2 cellular contexts compared by ENCODE assay signal in genomic region chr7:2120251-2120660, GRCh38.
TF ChIP-seq lines count a peak whose summit lies in the region.

No MANE protein-coding gene starts in this region.

TF ChIP-seq in SK-N-SH, 30 proteins besides CTCF, POLR2A, EP300 and RAD21:
- TF ChIP-seq CHD2 (IDR thresholded peaks at IDR 0.05; ENCODE audit: low read length, partially characterized antibody) (no peak), RFX5 (IDR thresholded peaks at IDR 0.05; ENCODE audit: low read length) (no peak), SIN3A (IDR thresholded peaks at IDR 0.05; ENCODE audit: borderline replicate concordance, low read depth, low read length) (no peak), YY1 (IDR thresholded peaks at IDR 0.05; ENCODE audit: low read depth) (no peak), MEF2A (IDR thresholded peaks at IDR 0.05; ENCODE audit: borderline replicate concordance, low read depth) (no peak), JUND (IDR thresholded peaks at IDR 0.05) (no peak), FOSL2 (IDR thresholded peaks at IDR 0.05; ENCODE audit: borderline replicate concordance, low read depth) (no peak), USF1 (IDR thresholded peaks at IDR 0.05; ENCODE audit: borderline replicate concordance, low read depth) (no peak), GABPA (IDR thresholded peaks at IDR 0.05; ENCODE audit: low read depth) (no peak), POLR2AphosphoS5 (IDR thresholded peaks at IDR 0.05; ENCODE audit: low read depth, low read length) (no peak), GATA2 (CRISPR knock-in tag; IDR thresholded peaks at IDR 0.05) (no peak), PBX3 (IDR thresholded peaks at IDR 0.05) (no peak), MXI1 (IDR thresholded peaks at IDR 0.05; ENCODE audit: low read depth, low read length) (no peak), SMC3 (IDR thresholded peaks at IDR 0.05; ENCODE audit: low read depth, low read length) (no peak), IRF3 (IDR thresholded peaks at IDR 0.05; ENCODE audit: low read depth, low read length) (no peak), ELF1 (IDR thresholded peaks at IDR 0.05) (no peak), NRF1 (IDR thresholded peaks at IDR 0.05; ENCODE audit: low read depth, low read length) (no peak)

TF ChIP-seq in GM12891, 5 proteins besides CTCF, POLR2A, EP300 and RAD21:
- TF ChIP-seq POU2F2 (IDR thresholded peaks at IDR 0.05; ENCODE audit: low read depth, low read length) (no peak), POLR2AphosphoS5 (IDR thresholded peaks at IDR 0.05; ENCODE audit: low read depth, low read length) (no peak), PAX5 (IDR thresholded peaks at IDR 0.05; ENCODE audit: insufficient read depth, low read length, severe bottlenecking) (no peak), TAF1 (IDR thresholded peaks at IDR 0.05; ENCODE audit: low read depth, low read length) (no peak), SPI1 (IDR thresholded peaks at IDR 0.05; ENCODE audit: low read depth, low read length) (no peak)
